In the genomic region with DNA sequence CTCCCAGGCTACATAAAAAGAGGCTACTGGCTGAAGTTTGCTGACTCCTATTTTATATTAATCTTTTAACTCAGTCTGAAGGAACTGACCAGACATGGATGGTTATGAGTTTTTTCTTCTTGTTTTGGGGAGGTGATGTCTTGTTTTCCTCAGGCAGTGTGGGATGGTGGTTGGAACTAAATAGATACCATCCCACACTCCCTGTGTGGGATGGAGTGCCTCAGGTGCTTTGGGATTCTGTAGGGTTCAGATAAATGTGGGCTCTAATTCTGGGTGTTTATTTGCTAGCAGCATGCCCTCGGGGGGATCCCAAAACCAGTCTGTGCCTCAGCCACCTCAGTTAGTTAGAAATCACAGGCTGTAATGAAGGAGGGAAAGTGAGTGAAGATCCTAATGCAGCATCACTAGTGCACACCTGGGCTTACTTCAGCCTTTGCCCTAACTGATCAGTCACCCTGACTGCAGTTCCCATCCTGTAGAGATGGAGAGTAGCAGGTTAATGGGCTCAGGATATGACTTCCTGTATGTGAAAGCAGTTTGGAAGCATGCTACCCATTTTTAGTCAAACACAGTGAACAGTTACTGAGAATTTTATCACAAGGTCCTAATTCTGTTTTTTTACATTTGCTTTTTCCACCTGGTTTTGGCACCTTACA, we compare ENCODE assay signal across 13 cellular contexts.
DNase-seq lines count a peak whose midpoint lies in the region; ATAC-seq, FAIRE-seq and TF ChIP-seq lines count a peak whose summit lies in the region.
"Had no signal": no experiment of that assay in that cellular context is flagged by ENCODE, and none has a peak within 500 bp of the region (broad histone marks: within the 10 kb centered on the region; RNA-seq: fewer than 3 reads in every experiment).

No MANE protein-coding gene starts in this region.

- ATAC-seq in A549 (peak in 1 of 2 experiments; percentile 24; a peak in 3 of 6 replicates), GM18499 (IDR thresholded peaks at IDR 0.05; ENCODE audit: insufficient read depth, unreplicated experiment) (peak; percentile 40), HG02678 (IDR thresholded peaks at IDR 0.05; ENCODE audit: unreplicated experiment) (no peak)

- H3K36me3 Mint-ChIP-seq in immature natural killer cell = no peaks in the 10 kb centered on the region
- peaks cover 5% of the 10 kb centered on the region for H3K36me3 Mint-ChIP-seq in type B pancreatic cell

- WGBS in A549 (ENCODE audit: missing lambda C conversion rate) = 33% methylated on average over 1 of the region's 1 CpG
- 65 to 67% methylated on average over 1 of the region's 1 CpG for WGBS in lower leg skin, 2 donors

- H3K4me1 Mint-ChIP-seq in immature natural killer cell (peaks cover 80 to 85% of the 10 kb centered on the region in 2 donors), type B pancreatic cell (ENCODE audit: unreplicated experiment) (peaks cover 41% of the 10 kb centered on the region)

- peaks cover 84% of the 10 kb centered on the region for H3K4me1 ChIP-seq in A549
- peaks cover 83% of the 10 kb centered on the region for H3K4me1 ChIP-seq in OCI-LY7 (ENCODE audit: insufficient read depth, low read length, poor library complexity, severe bottlenecking)

- TF ChIP-seq CTCF in A549 (IDR thresholded peaks at IDR 0.05) (no peak), OCI-LY7 (conservative IDR thresholded peaks at IDR 0.05; ENCODE audit: low read length) (no peak), lower leg skin (IDR thresholded peaks at IDR 0.05) (no peak), type B pancreatic cell (conservative IDR thresholded peaks at IDR 0.05) (no peak)

- H3K36me3 ChIP-seq in OCI-LY7 (ENCODE audit: insufficient read depth, low read length) = no peaks in the 10 kb centered on the region

- FAIRE-seq in A549 (lab: Jason Lieb, UNC) = no peak

- DNase-seq in A549 (ENCODE audit: low read depth in 1 of 2, low spot score in 1 of 2) (no peak), OCI-LY7 (ENCODE audit: low spot score) (peak; percentile 39), immature natural killer cell (no peak), NCI-H2171 treated with DMSO at 0.1 percent for 48 hours (lab: John Stamatoyannopoulos, UW) (no peak), lower leg skin (ENCODE audit: low spot score in 2 of 2) (no peak), type B pancreatic cell (ENCODE audit: extremely low spot score, unreplicated experiment) (no peak)
- DNase-seq: activated CD4-positive, alpha-beta T cell treated with anti-CD3 and anti-CD28 coated beads for 48 hours; NCI-H1092 treated with DMSO at 0.1 percent for 48 hours; SHP77; stimulated activated CD4-positive, alpha-beta T cell treated with anti-CD3 and anti-CD28 coated beads, Interleukin-1b, Interleukin-23, amount 100 ng/mL, for 48 hours had no signal

- TF ChIP-seq POLR2A in A549 (IDR thresholded peaks at IDR 0.05; ENCODE audit: low read length) (no peak), lower leg skin (IDR thresholded peaks at IDR 0.05) (no peak)

- H3K9me3 ChIP-seq in A549 (no peaks in the 10 kb centered on the region), OCI-LY7 (ENCODE audit: low read length) (no peaks in the 10 kb centered on the region)

- no peaks in the 10 kb centered on the region for H3K9me2 ChIP-seq in OCI-LY7 (ENCODE audit: insufficient read depth, low read length)

- peak overlapping the region; percentile 1 to 50 (median 14) for H3K4me3 Mint-ChIP-seq in immature natural killer cell
- H3K4me3 Mint-ChIP-seq in type B pancreatic cell = no peak overlapping the region
- H3K4me3 Mint-ChIP-seq: neural crest cell had no signal

- H2AFZ ChIP-seq in OCI-LY7 (ENCODE audit: low read length) = no peak overlapping the region

- no peaks in the 10 kb centered on the region for H3K9me3 Mint-ChIP-seq in immature natural killer cell
- H3K9me3 Mint-ChIP-seq in type B pancreatic cell = no peaks in the 10 kb centered on the region
- H3K9me3 Mint-ChIP-seq: neural crest cell had no signal

- H3K27ac ChIP-seq in A549 = peak overlapping the region; percentile 24 to 61; a peak in 5 of 6 replicates
- peak overlapping the region; percentile 33 for H3K27ac ChIP-seq in OCI-LY7 (ENCODE audit: low read depth, low read length, poor library complexity, severe bottlenecking)

- peaks cover 11% of the 10 kb centered on the region; the same call in 1 of the 2 replicates for H4K20me1 ChIP-seq in OCI-LY7 (ENCODE audit: insufficient read depth, low read length)

- H3K27ac Mint-ChIP-seq in immature natural killer cell = peak overlapping the region in 4 of 6 donors; percentile 2 to 78 (median 43)
- H3K27ac Mint-ChIP-seq in type B pancreatic cell = no peak overlapping the region

- H3K27me3 Mint-ChIP-seq in immature natural killer cell (ENCODE audit: low read depth in 3 of 3) = peaks cover 0 to 2% (median 0%) of the 10 kb centered on the region in 3 donors
- no peaks in the 10 kb centered on the region for H3K27me3 Mint-ChIP-seq in type B pancreatic cell

- intact Hi-C loops in OCI-LY7 (cut with micrococcal nuclease; ENCODE audit: unreplicated experiment) (no loop called here), lower leg skin (cut with DNase I; ENCODE audit: low total_unique reads) (no loop called here)

- TF ChIP-seq RAD21 in A549 (conservative IDR thresholded peaks at IDR 0.05 in 1 of 2, IDR thresholded peaks at IDR 0.05 in 1 of 2) = no peak

- no peak for TF ChIP-seq EP300 in A549 (IDR thresholded peaks at IDR 0.05)

- peaks cover 93% of the 10 kb centered on the region for H3K79me2 ChIP-seq in OCI-LY7 (ENCODE audit: insufficient read depth, low read depth, low read length)

- no TSS peak for BruUV-seq in OCI-LY7 (replicated peaks; lab: Mats Ljungman, UMichigan)

- CTCF ChIA-PET in A549 (lab: Yijun Ruan, JAX) (interaction anchor here (1.3 kb wide), 1 partner anchor 63 kb away, joined by 3 read pairs; no protein-coding TSS in a partner anchor), OCI-LY7 (lab: Charles Lee; ENCODE audit: unreplicated experiment) (no interaction called here)

- no peak overlapping the region for H3K4me3 ChIP-seq in A549
- H3K4me3 ChIP-seq in OCI-LY7 (ENCODE audit: low read depth, low read length, poor library complexity, severe bottlenecking) = no peak overlapping the region
- no peak overlapping the region for H3K4me3 ChIP-seq in lower leg skin (ENCODE audit: low read depth, poor library complexity, severe bottlenecking)

- H3K4me2 ChIP-seq in A549 (peak overlapping the region; percentile 64), OCI-LY7 (ENCODE audit: low read length) (peak overlapping the region; percentile 65)

- POLR2A ChIA-PET in A549 (lab: Yijun Ruan, JAX) = no interaction called here
- POLR2A ChIA-PET in OCI-LY7 (lab: Charles Lee) = interaction anchor here (3.4 kb wide), 1 partner anchor 8 kb away, joined by 26 read pairs; no protein-coding TSS in a partner anchor

TF ChIP-seq in A549, 52 proteins besides CTCF, POLR2A, EP300 and RAD21:
- TF ChIP-seq POLR2AphosphoS2 (conservative IDR thresholded peaks at IDR 0.05; ENCODE audit: low read length) = 0 out of 2 replicates have a peak, but pooled peaks have one; percentile 6
- no peak for TF ChIP-seq MAZ (IDR thresholded peaks at IDR 0.05; ENCODE audit: borderline replicate concordance, low read depth, low read length)
- no peak for TF ChIP-seq TP53 (CRISPR knock-in tag; IDR thresholded peaks at IDR 0.05)
- TF ChIP-seq GATA3 (IDR thresholded peaks at IDR 0.05; ENCODE audit: borderline replicate concordance) = no peak
- no peak for TF ChIP-seq FOSL2 (IDR thresholded peaks at IDR 0.05)
- no peak for TF ChIP-seq FOSL2 (CRISPR knock-in tag; IDR thresholded peaks at IDR 0.05)
- no peak for TF ChIP-seq NFE2L2 (conservative IDR thresholded peaks at IDR 0.05; ENCODE audit: low read length)
- no peak for TF ChIP-seq HDAC2 (IDR thresholded peaks at IDR 0.05)
- TF ChIP-seq RCOR1 (IDR thresholded peaks at IDR 0.05; ENCODE audit: low read depth, low read length) = no peak
TF ChIP-seq in A549: peak in this region for 1.
